ENCODE assay signal across 1 cellular context in genomic region chr2:173985595-173985994, GRCh38.
TF ChIP-seq lines count a peak whose summit lies in the region.

No MANE protein-coding gene starts in this region.

TF ChIP-seq in IMR-90, 13 proteins besides CTCF, POLR2A, EP300 and RAD21 (continued from another document):
- TF ChIP-seq BHLHE40 (IDR thresholded peaks at IDR 0.05; ENCODE audit: low read depth, low read length): no peak
- no peak for TF ChIP-seq MAFK (IDR thresholded peaks at IDR 0.05; ENCODE audit: low read depth, low read length)
- no peak for TF ChIP-seq MAZ (IDR thresholded peaks at IDR 0.05; ENCODE audit: borderline replicate concordance, low read depth, low read length)
- TF ChIP-seq MXI1 (IDR thresholded peaks at IDR 0.05; ENCODE audit: borderline replicate concordance, low read depth, low read length): no peak
- TF ChIP-seq ELK1 (IDR thresholded peaks at IDR 0.05; ENCODE audit: borderline replicate concordance, low read depth, low read length): no peak
- no peak for TF ChIP-seq NFE2L2 (IDR thresholded peaks at IDR 0.05; ENCODE audit: low read depth, low read length)
- no peak for TF ChIP-seq CEBPB (IDR thresholded peaks at IDR 0.05; ENCODE audit: low read depth, low read length)
